ENCODE assay signal across 29 cellular contexts in the genomic region with DNA sequence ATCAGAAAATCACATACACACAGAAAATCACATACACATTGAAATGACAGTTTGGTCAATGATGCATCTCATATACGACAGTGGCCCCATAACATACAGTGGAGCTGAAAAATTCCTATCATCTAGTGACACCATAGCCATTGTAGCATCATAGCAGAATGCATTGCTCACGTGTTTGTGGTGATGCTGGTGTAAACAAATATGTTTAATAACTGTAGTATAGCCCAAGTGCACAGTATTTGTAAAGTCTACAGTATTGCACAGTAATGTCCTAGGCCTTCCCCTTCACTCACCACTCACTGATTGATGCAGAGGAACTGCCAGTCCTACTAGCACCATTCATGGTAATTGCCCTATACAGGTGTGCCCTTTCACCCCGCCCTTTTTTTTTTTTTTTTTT.
"Had no signal": no experiment of that assay in that cellular context is flagged by ENCODE, and none has a peak within 500 bp of the region (broad histone marks: within the 10 kb centered on the region; RNA-seq: fewer than 3 reads in every experiment).

No MANE protein-coding gene starts in this region.

- H3K9me3 Mint-ChIP-seq: central memory CD8-positive, alpha-beta T cell had no signal

- FAIRE-seq: astrocyte, bronchial epithelial cell, frontal cortex had no signal

- H3K4me3 ChIP-seq: coronary artery, dorsolateral prefrontal cortex had no signal

- H3K4me1 Mint-ChIP-seq: endodermal cell had no signal

- DNase-seq: activated CD4-positive, alpha-beta memory T cell treated with anti-CD3 and anti-CD28 coated beads, Interleukin-2, amount 10 ng/mL, durations not matched to agents 7 days and 5 days; activated CD4-positive, alpha-beta T cell treated with anti-CD3 and anti-CD28 coated beads, Interleukin-2, amount 10 ng/mL, durations not matched to agents 7 days and 5 days; activated CD4-positive, alpha-beta T cell treated with anti-CD3 and anti-CD28 coated beads, Interleukin-2, amount 50 U/mL, for 4 hours; activated CD4-positive, CD25-positive, alpha-beta regulatory T cell; activated CD4-positive, CD25-positive, alpha-beta regulatory T cell treated with anti-CD3 and anti-CD28 coated beads, Interleukin-2, amount 50 U/mL, for 72 hours; activated CD8-positive, alpha-beta memory T cell treated with anti-CD3 and anti-CD28 coated beads, Interleukin-2, amount 50 U/mL, for 48 hours; activated effector memory CD4-positive, alpha-beta T cell treated with Interleukin-2 at 50 U/mL for 16 hours; activated gamma-delta T cell treated with Interleukin-2 at 50 U/mL for 16 hours; activated naive CD4-positive, alpha-beta T cell treated with anti-CD3 and anti-CD28 coated beads, Interleukin-2, amount 50 U/mL, for 16 hours; activated naive CD4-positive, alpha-beta T cell treated with Interleukin-2 at 50 U/mL for 16 hours; activated T-cell treated with anti-CD3 and anti-CD28 coated beads for 4 hours; activated T-cell treated with anti-CD3 and anti-CD28 coated beads, Interleukin-2, amount 50 U/mL, for 24 hours; amniotic stem cell; anterior cingulate cortex; brain microvascular endothelial cell; dorsolateral prefrontal cortex; effector memory CD4-positive, alpha-beta T cell; endodermal cell; foreskin fibroblast; head of caudate nucleus; T-helper 2 cell had no signal

- ATAC-seq: esophagus mucosa had no signal

- H3K27me3 ChIP-seq: brain microvascular endothelial cell had no signal

- H3K27ac ChIP-seq: brain microvascular endothelial cell, coronary artery, dorsolateral prefrontal cortex had no signal

- H3K4me3 Mint-ChIP-seq: activated CD4-positive, alpha-beta memory T cell treated with anti-CD3 and anti-CD28 coated beads, Interleukin-2, amount 10 ng/mL, durations not matched to agents 7 days and 5 days; activated CD4-positive, alpha-beta T cell treated with anti-CD3 and anti-CD28 coated beads, Interleukin-2, amount 10 ng/mL, durations not matched to agents 7 days and 5 days; activated naive CD8-positive, alpha-beta T cell; activated T-cell treated with anti-CD3 and anti-CD28 coated beads, Interleukin-2, amount 50 U/mL, for 24 hours; central memory CD8-positive, alpha-beta T cell; dendritic cell treated with granulocyte-macrophage colony-stimulating factor and Interleukin-4, amounts not matched to agents 40 ng/mL and 50 ng/mL, for 4 days; endodermal cell had no signal

- H3K36me3 ChIP-seq: brain microvascular endothelial cell had no signal

- H3K36me3 Mint-ChIP-seq: activated naive CD8-positive, alpha-beta T cell had no signal

- H3K27me3 Mint-ChIP-seq: activated CD4-positive, alpha-beta T cell treated with anti-CD3 and anti-CD28 coated beads, Interleukin-2, amount 10 ng/mL, durations not matched to agents 7 days and 5 days; activated naive CD8-positive, alpha-beta T cell; activated T-cell treated with anti-CD3 and anti-CD28 coated beads, Interleukin-2, amount 50 U/mL, for 24 hours; central memory CD8-positive, alpha-beta T cell had no signal

- H3K27ac Mint-ChIP-seq: activated CD4-positive, alpha-beta memory T cell treated with anti-CD3 and anti-CD28 coated beads, Interleukin-2, amount 10 ng/mL, durations not matched to agents 7 days and 5 days; activated CD4-positive, alpha-beta T cell treated with anti-CD3 and anti-CD28 coated beads, Interleukin-2, amount 10 ng/mL, durations not matched to agents 7 days and 5 days; activated naive CD8-positive, alpha-beta T cell; activated T-cell treated with anti-CD3 and anti-CD28 coated beads, Interleukin-2, amount 50 U/mL, for 24 hours; dendritic cell treated with granulocyte-macrophage colony-stimulating factor and Interleukin-4, amounts not matched to agents 40 ng/mL and 50 ng/mL, for 4 days; endodermal cell had no signal
